In the genomic region with DNA sequence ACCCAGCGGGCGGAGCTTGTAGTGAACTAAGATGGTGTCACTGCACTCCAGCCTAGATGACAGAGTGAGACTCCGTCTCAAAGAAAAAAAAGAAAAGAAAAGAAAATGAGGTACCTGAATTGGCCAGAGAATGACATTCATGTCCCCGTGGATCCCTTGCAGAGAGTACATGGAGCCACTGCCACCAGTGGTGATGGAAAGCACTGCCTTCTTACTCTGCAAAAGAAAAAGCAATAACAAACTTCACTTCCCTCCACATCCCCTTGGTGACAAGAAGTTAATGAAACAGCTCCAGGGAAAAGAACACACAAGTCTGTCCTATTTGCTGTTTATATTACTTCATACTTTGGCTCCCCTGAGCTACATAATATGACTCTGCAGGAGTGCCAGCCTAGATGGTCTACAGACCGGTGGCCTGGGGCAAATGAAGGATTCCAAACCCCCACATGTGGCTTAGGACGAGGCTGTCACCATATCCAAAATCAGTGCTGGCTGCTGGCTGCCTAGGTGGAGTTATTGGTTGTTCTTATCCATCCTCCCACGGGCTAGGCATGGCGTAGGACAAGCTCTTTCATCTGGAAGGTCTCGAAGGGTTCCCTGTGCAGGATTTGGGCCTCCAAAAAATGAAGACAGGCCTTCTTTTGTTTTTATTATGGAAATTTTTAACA, we compare ENCODE assay signal across 1 cellular context.
TF ChIP-seq lines count a peak whose summit lies in the region.

No MANE protein-coding gene starts in this region.

TF ChIP-seq in HepG2, 621 proteins besides CTCF, POLR2A, EP300 and RAD21:
- TF ChIP-seq ZNF251 (CRISPR knock-in tag; IDR thresholded peaks at IDR 0.05) (no peak), TBL1XR1 (IDR thresholded peaks at IDR 0.05; ENCODE audit: borderline replicate concordance, low read length, partially characterized antibody) (no peak), POLR2G (IDR thresholded peaks at IDR 0.05; ENCODE audit: low read depth, low read length) (peak; percentile 25; the same call in 1 of the 2 replicates), MATR3 (CRISPR knock-in tag; IDR thresholded peaks at IDR 0.05) (no peak), NFAT5 (CRISPR knock-in tag; IDR thresholded peaks at IDR 0.05) (no peak), AGO2 (optimal IDR thresholded peaks at IDR 0.05; ENCODE audit: low read depth, low read length) (peak; percentile 27), MYPOP (CRISPR knock-in tag; IDR thresholded peaks at IDR 0.05) (no peak), MZF1 (CRISPR knock-in tag; IDR thresholded peaks at IDR 0.05; ENCODE audit: borderline replicate concordance) (no peak), FOSL2 (CRISPR knock-in tag; IDR thresholded peaks at IDR 0.05) (no peak), ZNF766 (CRISPR knock-in tag; IDR thresholded peaks at IDR 0.05; ENCODE audit: borderline replicate concordance) (no peak), ERF (CRISPR knock-in tag; IDR thresholded peaks at IDR 0.05) (no peak), BRD4 (CRISPR knock-in tag; IDR thresholded peaks at IDR 0.05) (no peak), KLF11 (CRISPR knock-in tag; IDR thresholded peaks at IDR 0.05) (no peak), HDAC6 (IDR thresholded peaks at IDR 0.05; ENCODE audit: low read depth, low read length) (no peak), ZNF333 (CRISPR knock-in tag; IDR thresholded peaks at IDR 0.05; ENCODE audit: borderline replicate concordance) (no peak), CBFB (CRISPR knock-in tag; IDR thresholded peaks at IDR 0.05) (no peak), RBM22 (optimal IDR thresholded peaks at IDR 0.05; ENCODE audit: low read length) (peak; percentile 74), HBP1 (CRISPR knock-in tag; IDR thresholded peaks at IDR 0.05; ENCODE audit: low read depth) (no peak)
